In the genomic region with DNA sequence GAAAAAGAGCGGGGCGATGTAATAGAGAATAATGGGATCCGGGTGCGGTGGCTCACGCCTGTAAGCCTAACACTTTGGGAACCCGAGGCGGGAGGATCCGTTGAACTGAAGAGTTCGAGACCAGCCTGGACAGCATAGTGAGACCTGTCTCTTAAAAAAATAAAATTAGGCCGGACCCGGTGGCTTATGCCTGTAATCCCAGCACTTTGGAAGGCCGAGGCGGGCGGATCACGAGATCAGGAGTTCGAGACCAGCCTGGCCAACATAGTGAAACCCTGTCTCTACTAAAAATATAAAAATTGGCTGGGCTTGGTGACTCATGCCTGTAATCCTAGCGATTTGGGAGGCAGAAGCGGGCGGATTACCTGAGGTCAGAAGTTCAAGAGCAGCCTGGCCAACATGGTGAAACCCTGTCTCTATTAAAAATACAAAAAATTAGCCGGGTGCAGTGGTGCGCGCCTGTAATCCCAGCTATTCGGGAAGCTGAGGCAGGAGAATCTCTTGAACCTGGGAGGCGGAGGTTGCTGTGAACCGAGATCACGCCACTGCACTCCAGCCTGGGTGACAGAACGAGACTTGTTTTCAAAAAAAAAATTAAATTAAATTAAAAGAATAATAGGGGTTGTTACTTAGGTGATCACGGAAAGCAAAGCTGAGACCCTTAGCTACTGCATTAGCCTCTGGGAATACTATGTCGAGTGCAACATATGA, we compare ENCODE assay signal across 8 cellular contexts. TPM values are rescaled to one million over a fixed set of nuclear protein-coding genes. Genes with fewer than 3 reads are reported as not detected.
DNase-seq lines count a peak whose midpoint lies in the region; ATAC-seq, FAIRE-seq and TF ChIP-seq lines count a peak whose summit lies in the region.
"Not testable (repeated sequence)": the region's sequence is repeated elsewhere in the genome, so short reads cannot be mapped to it uniquely, and the experiment has no call there.

No MANE protein-coding gene starts in this region.

- DNase-seq in BE2C; IMR-90; activated naive CD8-positive, alpha-beta T cell treated with anti-CD3 and anti-CD28 coated beads, Interleukin-2, amount 50 U/mL, for 24 hours; endothelial cell (ENCODE audit: low spot score); keratinocyte (ENCODE audit: low read depth, low spot score); neural progenitor cell (ENCODE audit: low spot score): not testable (repeated sequence)
- peak in 1 of 34 experiments; percentile 4 for DNase-seq in T-cell

- not testable (repeated sequence) for H2BK20ac ChIP-seq in IMR-90 (ENCODE audit: low read depth, low read length)

- H3K79me1 ChIP-seq in IMR-90 (ENCODE audit: low read depth in 1 of 2, low read length in 2 of 2), result peaks cover 18 to 48% of the 10 kb centered on the region in 2 experiments

- peak overlapping the region; percentile 86 to 98 for H4K8ac ChIP-seq in IMR-90 (ENCODE audit: low read depth in 2 of 2, low read length in 2 of 2)

- H3K79me2 ChIP-seq in keratinocyte (ENCODE audit: control insufficient read depth, insufficient read depth, low read length), result peaks cover 44% of the 10 kb centered on the region
- H3K79me2 ChIP-seq in neural progenitor cell (ENCODE audit: low read depth), result peaks cover 51% of the 10 kb centered on the region

- H2BK15ac ChIP-seq in IMR-90 (ENCODE audit: low read depth, low read length), result 0 out of 3 replicates have a peak overlapping the region, but pooled peaks have one; percentile 20

- peak overlapping the region; percentile 40 for H3K4me2 ChIP-seq in IMR-90 (ENCODE audit: low read depth, low read length)
- H3K4me2 ChIP-seq in keratinocyte (ENCODE audit: control insufficient read depth, extremely low read depth, insufficient read depth, low read depth, low read length), result peak overlapping the region; percentile 61
- peak overlapping the region; percentile 57 for H3K4me2 ChIP-seq in neural progenitor cell

- H3K36me3 ChIP-seq in BE2C; IMR-90 (ENCODE audit: control insufficient read depth, insufficient read depth, low read length); keratinocyte (ENCODE audit: control insufficient read depth in 2 of 2, extremely low read depth in 1 of 2, insufficient read depth in 2 of 2, low read length in 2 of 2); neural progenitor cell; stomach smooth muscle (ENCODE audit: control insufficient read depth in 2 of 2, insufficient read depth in 2 of 2, low read length in 2 of 2): not testable (repeated sequence)

- H3K4me3 ChIP-seq in BE2C (ENCODE audit: low read depth, low read length) (peak overlapping the region; percentile 90), IMR-90 (ENCODE audit: insufficient read depth, low read depth, low read length) (peak overlapping the region; percentile 19), keratinocyte (ENCODE audit: control insufficient read depth in 2 of 3, extremely low read depth in 1 of 3, insufficient read depth in 2 of 3, low read depth in 1 of 3, low read length in 3 of 3) (peak overlapping the region in 1 of 3 experiments; percentile 91), neural progenitor cell (peak overlapping the region; percentile 89), stomach smooth muscle (ENCODE audit: low read length in 2 of 2) (peak overlapping the region; percentile 62 to 93)

- FAIRE-seq in keratinocyte (lab: Jason Lieb, UNC), result not testable (repeated sequence)

- H4K5ac ChIP-seq in IMR-90 (ENCODE audit: low read depth, low read length), result peak overlapping the region; percentile 46

- H3K9me1 ChIP-seq in IMR-90 (ENCODE audit: insufficient read depth, low read length); keratinocyte (ENCODE audit: control insufficient read depth, extremely low read depth, insufficient read depth, low read length): not testable (repeated sequence)

- H3K4me1 Mint-ChIP-seq in T-cell (peaks cover 58 to 65% (median 63%) of the 10 kb centered on the region in 3 donors), endothelial cell (ENCODE audit: unreplicated experiment) (peaks cover 21% of the 10 kb centered on the region), neural progenitor cell (peaks cover 27% of the 10 kb centered on the region)
- H3K4me1 Mint-ChIP-seq in activated naive CD8-positive, alpha-beta T cell treated with anti-CD3 and anti-CD28 coated beads, Interleukin-2, amount 50 U/mL, for 24 hours, result peaks cover 63% of the 10 kb centered on the region

- peak overlapping the region; percentile 18 for H2AK9ac ChIP-seq in IMR-90 (replicated peaks; ENCODE audit: low read depth, low read length, poor library complexity)

- H3K18ac ChIP-seq in IMR-90 (ENCODE audit: low read depth, low read length), result peak overlapping the region; percentile 4; the same call in 1 of the 2 replicates

- H3K27me3 Mint-ChIP-seq in T-cell; activated naive CD8-positive, alpha-beta T cell treated with anti-CD3 and anti-CD28 coated beads, Interleukin-2, amount 50 U/mL, for 24 hours; neural progenitor cell (ENCODE audit: insufficient read depth, low read depth): not testable (repeated sequence)
- H3K27me3 Mint-ChIP-seq in endothelial cell (ENCODE audit: unreplicated experiment), result peaks cover 14% of the 10 kb centered on the region

- intact Hi-C loops in IMR-90 (cut with micrococcal nuclease), result not testable (repeated sequence)

- H3K27ac Mint-ChIP-seq in T-cell (peak overlapping the region; percentile 93 to 99), endothelial cell (ENCODE audit: unreplicated experiment) (peak overlapping the region; percentile 99), neural progenitor cell (peak overlapping the region; percentile 59)
- peak overlapping the region; percentile 96 for H3K27ac Mint-ChIP-seq in activated naive CD8-positive, alpha-beta T cell treated with anti-CD3 and anti-CD28 coated beads, Interleukin-2, amount 50 U/mL, for 24 hours

- H3K27ac ChIP-seq in IMR-90 (ENCODE audit: insufficient read depth, low read length) (peak overlapping the region; percentile 23), keratinocyte (ENCODE audit: control insufficient read depth, insufficient read depth, low read length) (peak overlapping the region; percentile 90), stomach smooth muscle (ENCODE audit: low read length) (peak overlapping the region; percentile 80)
- not testable (repeated sequence) for H3K27ac ChIP-seq in neural progenitor cell

- ATAC-seq in IMR-90 (ENCODE audit: low read depth); T-cell (replicated peaks in 1 of 4); activated naive CD8-positive, alpha-beta T cell treated with anti-CD3 and anti-CD28 coated beads, Interleukin-2, amount 50 U/mL, for 24 hours: not testable (repeated sequence)

- peak overlapping the region; percentile 80 for H4K91ac ChIP-seq in IMR-90 (ENCODE audit: insufficient read depth, low read depth, low read length)

- peaks cover 12% of the 10 kb centered on the region for H3K36me3 Mint-ChIP-seq in T-cell
- peaks cover 31% of the 10 kb centered on the region for H3K36me3 Mint-ChIP-seq in activated naive CD8-positive, alpha-beta T cell treated with anti-CD3 and anti-CD28 coated beads, Interleukin-2, amount 50 U/mL, for 24 hours (ENCODE audit: low read depth)
- not testable (repeated sequence) for H3K36me3 Mint-ChIP-seq in endothelial cell (ENCODE audit: low read depth, unreplicated experiment); neural progenitor cell

- in situ Hi-C loops in IMR-90 (cut with MboI; ENCODE audit: low sequenced_read_pairs), result loop anchor here (25.0 kb wide), 1 partner anchor 332 kb away; no protein-coding TSS in a partner anchor

- WGBS in IMR-90 (ENCODE audit: extremely low coverage in 2 of 2, insufficient read length in 1 of 2), 2 experiments, result 71% methylated on average over 12 of the region's 29 CpGs; no CpG with 5 or more reads in 1 of the 2 experiments

- CTCF ChIA-PET in IMR-90 (lab: Yijun Ruan, JAX), result not testable (repeated sequence)
- CTCF ChIA-PET in T-cell (lab: Charles Lee), result interaction anchor here in 1 of 2 donors (0.9 to 1.0 kb wide), 2 partner anchors 10 to 707 kb away, joined by 3 to 4 read pairs; no protein-coding TSS in a partner anchor

- peak overlapping the region; percentile 96; the same call in 1 of the 2 replicates for H3K14ac ChIP-seq in IMR-90 (replicated peaks; ENCODE audit: low read depth, low read length)

- H2AFZ ChIP-seq in IMR-90 (replicated peaks; ENCODE audit: low read length, poor library complexity) (peak overlapping the region; percentile 94), keratinocyte (ENCODE audit: control insufficient read depth, low read length) (peak overlapping the region; percentile 58), neural progenitor cell (replicated peaks) (peak overlapping the region; percentile 90)

- H2AK5ac ChIP-seq in IMR-90 (ENCODE audit: low read depth, low read length), result peak overlapping the region; percentile 27

- H3K9me3 Mint-ChIP-seq in T-cell; activated naive CD8-positive, alpha-beta T cell treated with anti-CD3 and anti-CD28 coated beads, Interleukin-2, amount 50 U/mL, for 24 hours; endothelial cell (ENCODE audit: unreplicated experiment); neural progenitor cell: not testable (repeated sequence)

- H3K56ac ChIP-seq in IMR-90 (ENCODE audit: extremely low read depth, insufficient read depth, low read length), result not testable (repeated sequence)

- TF ChIP-seq POLR2A in IMR-90 (IDR thresholded peaks at IDR 0.05; ENCODE audit: low read depth, low read length), result not testable (repeated sequence)

- not testable (repeated sequence) for BruUV-seq in IMR-90 (replicated peaks; lab: Mats Ljungman, UMichigan)

- H2BK120ac ChIP-seq in IMR-90 (ENCODE audit: low read depth, low read length), result peak overlapping the region; percentile 41; the same call in 1 of the 2 replicates

- POLR2A ChIA-PET in IMR-90 (lab: Charles Lee; ENCODE audit: unreplicated experiment), result not testable (repeated sequence)
- POLR2A ChIA-PET in T-cell (lab: Charles Lee), result interaction anchor here in 1 of 2 donors (0.8 kb wide), 1 partner anchor 22 kb away, joined by 3 read pairs; no protein-coding TSS in a partner anchor

- peaks cover 33% of the 10 kb centered on the region for H3F3A ChIP-seq in neural progenitor cell (ENCODE audit: low read depth)

- not testable (repeated sequence) for H3K4me1 ChIP-seq in BE2C; IMR-90 (ENCODE audit: control insufficient read depth, insufficient read depth, low read length)
- H3K4me1 ChIP-seq in keratinocyte (ENCODE audit: control insufficient read depth, extremely low read depth, insufficient read depth, low read length) (peaks cover 36% of the 10 kb centered on the region), neural progenitor cell (peaks cover 24% of the 10 kb centered on the region), stomach smooth muscle (ENCODE audit: control insufficient read depth, insufficient read depth, low read length) (peaks cover 26% of the 10 kb centered on the region)

- peaks cover 20% of the 10 kb centered on the region for H4K20me1 ChIP-seq in IMR-90 (ENCODE audit: insufficient read depth, low read length)
- not testable (repeated sequence) for H4K20me1 ChIP-seq in keratinocyte (ENCODE audit: control insufficient read depth, extremely low read depth, insufficient read depth, low read length)
- peaks cover 26% of the 10 kb centered on the region for H4K20me1 ChIP-seq in neural progenitor cell (ENCODE audit: low read depth)

- TF ChIP-seq CTCF in BE2C (IDR thresholded peaks at IDR 0.05; ENCODE audit: low read depth, low read length); IMR-90 (conservative IDR thresholded peaks at IDR 0.05; ENCODE audit: low read depth, low read length); endothelial cell (IDR thresholded peaks at IDR 0.05; ENCODE audit: unreplicated experiment); keratinocyte (optimal IDR thresholded peaks at IDR 0.05 in 1 of 3, IDR thresholded peaks at IDR 0.05 in 1 of 3, conservative IDR thresholded peaks at IDR 0.05 in 1 of 3; ENCODE audit: extremely low read depth in 1 of 3, insufficient read depth in 2 of 3, low read length in 3 of 3); neural progenitor cell (IDR thresholded peaks at IDR 0.05): not testable (repeated sequence)

- not testable (repeated sequence) for TF ChIP-seq RAD21 in IMR-90 (IDR thresholded peaks at IDR 0.05; ENCODE audit: low read length)

- dilution Hi-C loops in IMR-90 (cut with HindIII; ENCODE audit: low sequenced_read_pairs, unreplicated experiment); keratinocyte (cut with MboI; ENCODE audit: extremely low pct_ligation_motif_present, low sequenced_read_pairs): not testable (repeated sequence)

- H3K4ac ChIP-seq in IMR-90 (ENCODE audit: low read depth, low read length), result peak overlapping the region; percentile 95

- peak overlapping the region; percentile 61 for H2BK5ac ChIP-seq in IMR-90 (ENCODE audit: low read depth, low read length, poor library complexity, severe bottlenecking)

- H3K9me3 ChIP-seq in BE2C; IMR-90 (ENCODE audit: control insufficient read depth, insufficient read depth, low read length); keratinocyte (ENCODE audit: control insufficient read depth, low read depth, low read length); neural progenitor cell (ENCODE audit: low read depth); stomach smooth muscle (ENCODE audit: control insufficient read depth in 2 of 2, low read length in 2 of 2): not testable (repeated sequence)

- H3K27me3 ChIP-seq in BE2C; IMR-90 (ENCODE audit: control insufficient read depth, insufficient read depth, low read length); keratinocyte (ENCODE audit: control insufficient read depth, extremely low read depth, insufficient read depth, low read length); neural progenitor cell; stomach smooth muscle (ENCODE audit: control insufficient read depth in 1 of 2, insufficient read depth in 2 of 2, low read length in 2 of 2): not testable (repeated sequence)

- H3K9ac ChIP-seq in IMR-90 (ENCODE audit: low read depth, low read length) (peak overlapping the region; percentile 12), keratinocyte (ENCODE audit: control insufficient read depth, extremely low read depth, insufficient read depth, low read length) (peak overlapping the region; percentile 96), stomach smooth muscle (ENCODE audit: low read length in 2 of 2) (peak overlapping the region; percentile 78 to 99)
- H3K9ac ChIP-seq in neural progenitor cell, result not testable (repeated sequence)

- H3K23ac ChIP-seq in IMR-90 (ENCODE audit: low read depth, low read length), result not testable (repeated sequence)

- H3K4me3 Mint-ChIP-seq in T-cell (peak overlapping the region; percentile 92 to 98 (median 93)), endothelial cell (ENCODE audit: unreplicated experiment) (peak overlapping the region; percentile 82), neural progenitor cell (peak overlapping the region; percentile 100)
- peak overlapping the region; percentile 98 for H3K4me3 Mint-ChIP-seq in activated naive CD8-positive, alpha-beta T cell treated with anti-CD3 and anti-CD28 coated beads, Interleukin-2, amount 50 U/mL, for 24 hours

RNA-seq across cellular contexts. Expression of a gene that starts 0.7 kb away (rescaled TPM):
- polyA plus RNA-seq in BE2C (2012; ENCODE audit: insufficient read depth, insufficient read length, low read depth), result 18.1 TPM
- total RNA-seq in IMR-90 (2012; rRNA removed), result 25.1 and 31.1 TPM in 2 replicates
- 18.9 and 24.6 TPM in 2 replicates for polyA plus RNA-seq in IMR-90 (2012; rRNA removed)
- 5.3 and 25.1 TPM in 2 replicates for polyA plus RNA-seq in IMR-90 (2012; cell fraction: cytosol; rRNA removed)
- polyA plus RNA-seq in IMR-90 (2012; cell fraction: nucleus; rRNA removed; ENCODE audit: low replicate concordance), result 3.8 and 26.7 TPM in 2 replicates
- total RNA-seq in T-cell, result 10 to 100 TPM; 34.4 to 42.7 (median 38.4) TPM
- total RNA-seq in endothelial cell (ENCODE audit: unreplicated experiment), result 25.2 TPM
- polyA plus RNA-seq in keratinocyte, result 29.4 to 40.8 TPM (median 33.9 TPM) in 3 replicates
- 56.8 TPM for polyA plus RNA-seq in keratinocyte (2011; ENCODE audit: low read depth)
- polyA plus RNA-seq in keratinocyte (2011; cell fraction: cytosol; rRNA removed), result 39.4 and 55.5 TPM in 2 replicates
- polyA plus RNA-seq in keratinocyte (2011; cell fraction: nucleus; rRNA removed), result 50.5 and 52.9 TPM in 2 replicates
- 21.2 and 33.8 TPM in 2 replicates for polyA plus RNA-seq in keratinocyte (2012; ENCODE audit: low replicate concordance)
- polyA minus RNA-seq in keratinocyte, result 18.7 to 37.7 TPM (median 32.4 TPM) in 3 replicates
- polyA minus RNA-seq in keratinocyte (2011; cell fraction: cytosol; rRNA and poly(A)+ RNA removed), result 22.8 TPM
- polyA minus RNA-seq in keratinocyte (2011; cell fraction: nucleus; rRNA and poly(A)+ RNA removed), result 19.1 and 42.3 TPM in 2 replicates
- total RNA-seq in neural progenitor cell (ENCODE audit: low replicate concordance), result 35.8 and 53.5 TPM in 2 replicates

RNA-seq across cellular contexts. Expression of a gene that starts 2.0 kb away (rescaled TPM):
- 63.6 TPM for polyA plus RNA-seq in BE2C (2012; ENCODE audit: insufficient read depth, insufficient read length, low read depth)
- total RNA-seq in IMR-90 (2012; rRNA removed) (51.7 and 56.5 TPM in 2 replicates), T-cell (10 to 100 TPM; 36.6 to 72.8 (median 60.9) TPM), endothelial cell (ENCODE audit: unreplicated experiment) (80.7 TPM), neural progenitor cell (ENCODE audit: low replicate concordance) (72.0 and 91.8 TPM in 2 replicates)
- polyA plus RNA-seq in IMR-90 (2012; rRNA removed) (39.4 and 46.6 TPM in 2 replicates), keratinocyte (86.1 to 119 TPM (median 92.3 TPM) in 3 replicates)
- 15.6 and 18.2 TPM in 2 replicates for polyA plus RNA-seq in IMR-90 (2012; cell fraction: cytosol; rRNA removed)
- 9.3 and 24.8 TPM in 2 replicates for polyA plus RNA-seq in IMR-90 (2012; cell fraction: nucleus; rRNA removed; ENCODE audit: low replicate concordance)
- 23.8 TPM for polyA plus RNA-seq in keratinocyte (2011; ENCODE audit: low read depth)
- polyA plus RNA-seq in keratinocyte (2011; cell fraction: cytosol; rRNA removed), result 79.1 and 113 TPM in 2 replicates
- polyA plus RNA-seq in keratinocyte (2011; cell fraction: nucleus; rRNA removed), result 87.1 and 91.6 TPM in 2 replicates
- polyA plus RNA-seq in keratinocyte (2012; ENCODE audit: low replicate concordance), result 53.7 and 83.3 TPM in 2 replicates
- 41.0 to 100 TPM (median 88.5 TPM) in 3 replicates for polyA minus RNA-seq in keratinocyte
- 48.0 TPM for polyA minus RNA-seq in keratinocyte (2011; cell fraction: cytosol; rRNA and poly(A)+ RNA removed)
- polyA minus RNA-seq in keratinocyte (2011; cell fraction: nucleus; rRNA and poly(A)+ RNA removed), result 50.6 and 85.7 TPM in 2 replicates
